Comparison of ENCODE assay signal across 14 cellular contexts in the genomic region with DNA sequence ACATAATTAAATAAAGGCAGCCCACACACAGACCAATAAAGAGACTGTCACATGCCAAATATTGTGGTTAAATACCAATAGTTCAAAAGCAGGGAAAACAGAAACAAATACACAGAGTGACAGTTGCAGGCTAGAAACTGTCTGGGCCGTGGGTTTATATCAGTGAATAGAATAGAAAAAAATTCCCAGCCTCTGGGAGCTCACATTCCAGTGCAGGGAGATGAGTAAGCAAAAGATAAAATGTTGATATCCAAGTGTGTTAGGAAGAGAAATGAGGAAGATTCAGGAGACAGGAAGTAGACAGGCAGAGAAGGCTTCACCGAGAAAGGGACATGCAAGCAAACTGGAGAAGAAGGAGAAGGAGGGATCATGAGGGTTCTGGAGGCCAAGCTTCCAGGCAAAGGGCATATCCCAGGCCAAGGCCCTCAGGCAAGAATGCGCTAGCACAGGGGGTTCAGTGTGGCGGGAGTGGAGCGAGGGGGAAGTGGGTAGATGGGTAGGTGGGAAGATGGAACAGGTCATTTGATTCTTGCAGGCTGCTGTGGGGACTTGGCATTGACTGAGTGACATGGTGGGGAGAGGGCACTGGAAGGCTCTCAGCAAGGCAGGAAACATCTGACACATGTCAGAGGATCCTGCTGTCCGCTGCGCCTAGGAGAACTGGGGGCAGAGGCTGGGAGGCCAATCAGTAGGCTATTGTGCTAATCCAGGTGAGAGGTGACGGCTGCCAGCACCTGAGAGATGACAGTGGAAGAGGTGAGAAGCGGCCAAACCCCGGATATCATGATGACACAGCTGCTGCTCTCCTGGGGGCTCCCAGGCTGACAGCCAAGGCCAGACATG.
DNase-seq lines count a peak whose midpoint lies in the region; ATAC-seq and TF ChIP-seq lines count a peak whose summit lies in the region.
"Had no signal": no experiment of that assay in that cellular context is flagged by ENCODE, and none has a peak within 500 bp of the region (broad histone marks: within the 10 kb centered on the region; RNA-seq: fewer than 3 reads in every experiment).

No MANE protein-coding gene starts in this region.

- H3K9me3 ChIP-seq in mucosa of descending colon (no peaks in the 10 kb centered on the region), uterus (no peaks in the 10 kb centered on the region)
- H3K9me3 ChIP-seq: stomach had no signal

- no peaks in the 10 kb centered on the region for H3K36me3 Mint-ChIP-seq in brain

- DNase-seq in COR-L47 (lab: John Stamatoyannopoulos, UW) (peak; percentile 97), NCI-H2081 (lab: John Stamatoyannopoulos, UW) (peak; percentile 80 to 96), mucosa of descending colon (no peak), uterus (no peak), mesenteric fat pad (ENCODE audit: low spot score) (no peak)
- DNase-seq: activated CD4-positive, CD25-positive, alpha-beta regulatory T cell treated with anti-CD3 and anti-CD28 coated beads, Interleukin-2, amount 50 U/mL, for 72 hours; amniotic stem cell; stimulated activated CD4-positive, alpha-beta T cell treated with anti-CD3 and anti-CD28 coated beads, Interleukin-15, amount 100 ng/mL, for 24 hours; stomach had no signal

- TF ChIP-seq POLR2A in uterus (IDR thresholded peaks at IDR 0.05): no peak

- H3K36me3 ChIP-seq in mucosa of descending colon (ENCODE audit: low read depth): no peaks in the 10 kb centered on the region
- no peaks in the 10 kb centered on the region for H3K36me3 ChIP-seq in uterus
- H3K36me3 ChIP-seq: stomach had no signal

- peaks cover 66% of the 10 kb centered on the region for H3K4me1 Mint-ChIP-seq in brain

- no peaks in the 10 kb centered on the region for H3K9me3 Mint-ChIP-seq in brain

- H3K27me3 Mint-ChIP-seq in brain: peaks cover 8% of the 10 kb centered on the region

- ATAC-seq in mucosa of descending colon (peak; percentile 70), GM19351 (IDR thresholded peaks at IDR 0.05; ENCODE audit: unreplicated experiment) (no peak), GM18858 (IDR thresholded peaks at IDR 0.05; ENCODE audit: unreplicated experiment) (no peak)

- H3K27me3 ChIP-seq in uterus: no peaks in the 10 kb centered on the region
- H3K27me3 ChIP-seq: stomach had no signal

- H3K4me1 ChIP-seq in mucosa of descending colon (ENCODE audit: low read depth) (peaks cover 4% of the 10 kb centered on the region), uterus (peaks cover 0 to 3% of the 10 kb centered on the region in 2 donors)
- H3K4me1 ChIP-seq: stomach had no signal

- H3K27ac ChIP-seq in uterus: no peak overlapping the region
- H3K27ac ChIP-seq: C4-2B, RWPE1, stomach had no signal

- intact Hi-C loops in mucosa of descending colon (cut with DNase I, micrococcal nuclease) (no loop called here), uterus (cut with DNase I; ENCODE audit: low total_unique reads) (no loop called here)

- H3K4me3 ChIP-seq in mucosa of descending colon (no peak overlapping the region), uterus (no peak overlapping the region)
- H3K4me3 ChIP-seq: stomach had no signal

- TF ChIP-seq CTCF in brain (conservative IDR thresholded peaks at IDR 0.05) (no peak), mucosa of descending colon (IDR thresholded peaks at IDR 0.05) (no peak), uterus (IDR thresholded peaks at IDR 0.05) (no peak)

- H3K4me3 Mint-ChIP-seq in brain: no peak overlapping the region

- peak overlapping the region in 3 of 5 experiments; percentile 12 to 75 (median 64) for H3K27ac Mint-ChIP-seq in brain

Comparison
In these comparisons a context has a peak if more than half of its experiments do, and no peak if none do; other contexts are left out.
1. DNase-seq: peak in COR-L47 (single experiment) and NCI-H2081 (2 of 2); none in mucosa of descending colon (0 of 3), uterus (0 of 2) and mesenteric fat pad (single experiment).